20 cellular contexts compared by ENCODE assay signal in the genomic region with DNA sequence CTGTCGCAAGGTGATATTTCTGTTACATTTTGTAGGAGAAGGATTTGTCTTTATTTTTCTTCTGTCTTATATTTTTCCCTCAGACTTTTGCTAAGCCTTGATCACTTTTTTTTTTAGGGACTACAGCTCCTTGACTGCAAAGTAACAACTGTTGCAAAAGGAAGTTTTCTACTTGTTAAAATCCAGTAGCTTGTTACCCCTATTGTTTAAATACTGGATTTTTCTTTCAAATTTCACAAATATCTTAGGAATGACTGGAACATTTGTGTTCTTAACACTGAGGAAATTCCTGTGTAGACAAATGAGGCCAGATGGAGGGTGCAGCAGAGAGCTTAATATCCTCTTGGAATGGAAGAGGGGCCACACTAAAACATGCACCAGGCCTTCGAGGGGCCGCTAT. TPM values are rescaled to one million over a fixed set of nuclear protein-coding genes. Genes with fewer than 3 reads are reported as not detected.
A peak's percentile ranks its signal among the peaks of the same experiment; 100 is the strongest.
DNase-seq lines count a peak whose midpoint lies in the region; ATAC-seq and TF ChIP-seq lines count a peak whose summit lies in the region.
"Had no signal": no experiment of that assay in that cellular context is flagged by ENCODE, and none has a peak within 500 bp of the region (broad histone marks: within the 10 kb centered on the region; RNA-seq: fewer than 3 reads in every experiment).

No MANE protein-coding gene starts in this region.

- no peak overlapping the region for H3K9ac ChIP-seq in DND-41 (ENCODE audit: low read depth, low read length)
- H3K9ac ChIP-seq: KMS-11 had no signal

- no peak overlapping the region for H3K4me3 ChIP-seq in DND-41 (ENCODE audit: low read depth in 1 of 2, low read length in 2 of 2)
- no peak overlapping the region for H3K4me3 ChIP-seq in lower lobe of right lung

- peaks cover 9% of the 10 kb centered on the region for H3K79me2 ChIP-seq in DND-41 (ENCODE audit: insufficient read depth, low read length)

- TF ChIP-seq CTCF in DND-41 (IDR thresholded peaks at IDR 0.05; ENCODE audit: borderline replicate concordance, extremely low read depth, low read length, poor library complexity, severe bottlenecking) (no peak), chondrocyte (IDR thresholded peaks at IDR 0.05) (no peak), mesothelial cell of epicardium (IDR thresholded peaks at IDR 0.05; ENCODE audit: unreplicated experiment) (no peak), lower lobe of right lung (IDR thresholded peaks at IDR 0.05) (no peak)

- H3K9me3 ChIP-seq in DND-41 (ENCODE audit: insufficient read depth, low read length, severe bottlenecking) (no peaks in the 10 kb centered on the region), lower lobe of right lung (no peaks in the 10 kb centered on the region)

- H2AFZ ChIP-seq in DND-41 (ENCODE audit: low read depth, low read length): no peak overlapping the region

- H3K4me3 Mint-ChIP-seq in chondrocyte (ENCODE audit: unreplicated experiment) (no peak overlapping the region), mesothelial cell of epicardium (no peak overlapping the region)
- H3K4me3 Mint-ChIP-seq: CD8-positive, alpha-beta T cell; H9 had no signal

- H4K20me1 ChIP-seq in DND-41 (ENCODE audit: insufficient read depth, low read length): no peaks in the 10 kb centered on the region

- DNase-seq in DND-41 (no peak), HCEC 1CT (peak; percentile 3), chondrocyte (ENCODE audit: low spot score) (no peak), mesothelial cell of epicardium (ENCODE audit: low spot score in 2 of 2, unreplicated experiment in 2 of 2) (no peak), glomerular visceral epithelial cell (ENCODE audit: extremely low spot score) (no peak), lower lobe of right lung (no peak), foreskin melanocyte (no peak)
- no peak for DNase-seq in activated CD4-positive, CD25-positive, alpha-beta regulatory T cell treated with anti-CD3 and anti-CD28 coated beads, Interleukin-2, amount 50 U/mL, for 72 hours
- DNase-seq: 8988T; AML-193; C1 segment of cervical spinal cord; CD8-positive, alpha-beta T cell; H9; NCI-H1105; NCI-H146; NCI-H2029; NCI-H226; NCI-H774; NK-92 treated with Interleukin-12 subunit alpha and Interleukin-12 subunit beta, amount 100 ng/mL, for 24 hours had no signal

- H3K27ac Mint-ChIP-seq in chondrocyte (ENCODE audit: unreplicated experiment): peak overlapping the region; percentile 73
- H3K27ac Mint-ChIP-seq in mesothelial cell of epicardium: peak overlapping the region; percentile 75
- H3K27ac Mint-ChIP-seq: CD8-positive, alpha-beta T cell; H9 had no signal

- H3K36me3 ChIP-seq in DND-41 (ENCODE audit: insufficient read depth, low read length): no peaks in the 10 kb centered on the region; the same call in 1 of the 2 replicates
- H3K36me3 ChIP-seq in lower lobe of right lung: no peaks in the 10 kb centered on the region

- H3K9me3 Mint-ChIP-seq in chondrocyte (ENCODE audit: low read depth) (no peaks in the 10 kb centered on the region), mesothelial cell of epicardium (no peaks in the 10 kb centered on the region)
- H3K9me3 Mint-ChIP-seq: CD8-positive, alpha-beta T cell had no signal

- H3K4me1 Mint-ChIP-seq in chondrocyte (ENCODE audit: low read depth) (peaks cover 33% of the 10 kb centered on the region), mesothelial cell of epicardium (peaks cover 25% of the 10 kb centered on the region)

- no peaks in the 10 kb centered on the region for H3K27me3 Mint-ChIP-seq in chondrocyte (ENCODE audit: low read depth)
- H3K27me3 Mint-ChIP-seq in mesothelial cell of epicardium (ENCODE audit: low read depth): peaks cover 9% of the 10 kb centered on the region

- no peaks in the 10 kb centered on the region for H3K36me3 Mint-ChIP-seq in chondrocyte (ENCODE audit: low read depth)
- no peaks in the 10 kb centered on the region for H3K36me3 Mint-ChIP-seq in mesothelial cell of epicardium
- H3K36me3 Mint-ChIP-seq: CD8-positive, alpha-beta T cell had no signal

- peaks cover 51% of the 10 kb centered on the region for H3K4me1 ChIP-seq in DND-41 (ENCODE audit: insufficient read depth, low read length)
- H3K4me1 ChIP-seq in lower lobe of right lung: peaks cover 8% of the 10 kb centered on the region

- intact Hi-C loops in lower lobe of right lung (cut with DNase I): no loop called here

- no peak overlapping the region for H3K4me2 ChIP-seq in DND-41 (ENCODE audit: insufficient read depth, low read length)
- H3K4me2 ChIP-seq: KMS-11 had no signal

- ATAC-seq in DND-41 (ENCODE audit: insufficient read depth, low read depth) (no peak), lower lobe of right lung (no peak)
- ATAC-seq: CD8-positive, alpha-beta T cell had no signal

- H3K27me3 ChIP-seq in DND-41 (ENCODE audit: insufficient read depth, low read length, poor library complexity): no peaks in the 10 kb centered on the region
- peaks cover 8% of the 10 kb centered on the region for H3K27me3 ChIP-seq in lower lobe of right lung (ENCODE audit: low read depth)

- H3K27ac ChIP-seq in DND-41 (ENCODE audit: low read length) (peak overlapping the region; percentile 35), lower lobe of right lung (no peak overlapping the region)
- H3K27ac ChIP-seq: KMS-11 had no signal

RNA-seq across cellular contexts. Expression of a gene that starts 3.2 kb away (rescaled TPM):
- total RNA-seq in chondrocyte: not detected in 3 replicates
- not detected in 3 replicates for total RNA-seq in mesothelial cell of epicardium
- total RNA-seq in lower lobe of right lung: not detected
- total RNA-seq: CD8-positive, alpha-beta T cell; H9 had no signal
